11 cellular contexts compared by ENCODE assay signal in genomic region chr9:125119643-125120286, GRCh38. TPM values are rescaled to one million over a fixed set of nuclear protein-coding genes. Genes with fewer than 3 reads are reported as not detected.
DNase-seq lines count a peak whose midpoint lies in the region; ATAC-seq and TF ChIP-seq lines count a peak whose summit lies in the region.
"Had no signal": no experiment of that assay in that cellular context is flagged by ENCODE, and none has a peak within 500 bp of the region (broad histone marks: within the 10 kb centered on the region; RNA-seq: fewer than 3 reads in every experiment).

No MANE protein-coding gene starts in this region.

- H3K79me2 ChIP-seq in fibroblast of lung (ENCODE audit: control insufficient read depth, insufficient read depth, low read length) (peaks cover 2% of the 10 kb centered on the region), smooth muscle cell (ENCODE audit: low read depth) (peaks cover 9% of the 10 kb centered on the region)

- H3K4me2 ChIP-seq in fibroblast of lung (ENCODE audit: extremely low read depth, insufficient read depth, low read length): peak overlapping the region; percentile 44
- H3K4me2 ChIP-seq in smooth muscle cell: peak overlapping the region; percentile 55

- H3K9me3 Mint-ChIP-seq in activated naive CD4-positive, alpha-beta T cell treated with anti-CD3 and anti-CD28 coated beads, Interleukin-2, amount 50 U/mL, for 72 hours: no peaks in the 10 kb centered on the region
- H3K9me3 Mint-ChIP-seq in activated CD8-positive, alpha-beta T cell treated with anti-CD3 and anti-CD28 coated beads, Interleukin-2, amount 10 ng/mL, durations not matched to agents 7 days and 5 days (ENCODE audit: insufficient read depth): no peaks in the 10 kb centered on the region

- H3K9ac ChIP-seq in fibroblast of lung (ENCODE audit: insufficient read depth, low read length): no peak overlapping the region
- H3K9ac ChIP-seq in smooth muscle cell (ENCODE audit: low read depth): no peak overlapping the region

- H3K36me3 Mint-ChIP-seq in activated naive CD4-positive, alpha-beta T cell treated with anti-CD3 and anti-CD28 coated beads, Interleukin-2, amount 50 U/mL, for 72 hours: peaks cover 0 to 17% of the 10 kb centered on the region in 2 donors
- H3K36me3 Mint-ChIP-seq in activated CD8-positive, alpha-beta T cell treated with anti-CD3 and anti-CD28 coated beads, Interleukin-2, amount 10 ng/mL, durations not matched to agents 7 days and 5 days (ENCODE audit: low read depth): peaks cover 19% of the 10 kb centered on the region

- no peak overlapping the region for H3K4me3 Mint-ChIP-seq in activated CD8-positive, alpha-beta T cell treated with anti-CD3 and anti-CD28 coated beads, Interleukin-2, amount 10 ng/mL, durations not matched to agents 7 days and 5 days

- H3K4me3 ChIP-seq in fibroblast of lung (replicated peaks in 1 of 4; ENCODE audit: control extremely low read depth in 1 of 4, insufficient read depth in 1 of 4, low read depth in 3 of 4, low read length in 4 of 4) (no peak overlapping the region), smooth muscle cell (no peak overlapping the region), aorta (ENCODE audit: low read length in 2 of 2) (no peak overlapping the region)
- H3K4me3 ChIP-seq: esophagus squamous epithelium, MG63 had no signal

- H3K27me3 ChIP-seq in fibroblast of lung (ENCODE audit: control insufficient read depth, insufficient read depth, low read length): no peaks in the 10 kb centered on the region
- no peaks in the 10 kb centered on the region for H3K27me3 ChIP-seq in smooth muscle cell (ENCODE audit: low read depth)
- no peaks in the 10 kb centered on the region for H3K27me3 ChIP-seq in aorta (ENCODE audit: control insufficient read depth in 1 of 2, insufficient read depth in 2 of 2, low read length in 1 of 2)
- H3K27me3 ChIP-seq: esophagus squamous epithelium, MG63 had no signal

- TF ChIP-seq CTCF in fibroblast of lung (conservative IDR thresholded peaks at IDR 0.05 in 1 of 2, IDR thresholded peaks at IDR 0.05 in 1 of 2; ENCODE audit: low read depth in 1 of 2, low read length in 2 of 2) (no peak), smooth muscle cell (IDR thresholded peaks at IDR 0.05; ENCODE audit: borderline replicate concordance, insufficient read depth, poor library complexity, severe bottlenecking) (peak; percentile 7)

- H3K4me1 ChIP-seq in fibroblast of lung (ENCODE audit: control insufficient read depth, extremely low read depth, insufficient read depth, low read length) (peaks cover 5% of the 10 kb centered on the region), smooth muscle cell (ENCODE audit: low read depth) (peaks cover 12% of the 10 kb centered on the region), aorta (ENCODE audit: control insufficient read depth in 1 of 2, insufficient read depth in 2 of 2, low read length in 2 of 2) (no peaks in the 10 kb centered on the region)
- H3K4me1 ChIP-seq: esophagus squamous epithelium had no signal

- no peaks in the 10 kb centered on the region for H3F3A ChIP-seq in smooth muscle cell (ENCODE audit: low read depth)

- H3K4me1 Mint-ChIP-seq in activated CD8-positive, alpha-beta T cell treated with anti-CD3 and anti-CD28 coated beads, Interleukin-2, amount 10 ng/mL, durations not matched to agents 7 days and 5 days (ENCODE audit: low read depth): peaks cover 35% of the 10 kb centered on the region

- peak overlapping the region in 1 of 2 donors; percentile 44 for H3K27ac Mint-ChIP-seq in activated naive CD4-positive, alpha-beta T cell treated with anti-CD3 and anti-CD28 coated beads, Interleukin-2, amount 50 U/mL, for 72 hours
- no peak overlapping the region for H3K27ac Mint-ChIP-seq in activated CD8-positive, alpha-beta T cell treated with anti-CD3 and anti-CD28 coated beads, Interleukin-2, amount 10 ng/mL, durations not matched to agents 7 days and 5 days

- H3K27ac ChIP-seq in fibroblast of lung (ENCODE audit: insufficient read depth, low read length) (no peak overlapping the region), smooth muscle cell (ENCODE audit: low read depth) (peak overlapping the region; percentile 7), aorta (ENCODE audit: low read depth in 1 of 2, low read length in 2 of 2) (no peak overlapping the region)
- H3K27ac ChIP-seq: C4-2B, esophagus squamous epithelium had no signal

- H3K27me3 Mint-ChIP-seq in activated CD8-positive, alpha-beta T cell treated with anti-CD3 and anti-CD28 coated beads, Interleukin-2, amount 10 ng/mL, durations not matched to agents 7 days and 5 days (ENCODE audit: low read depth): no peaks in the 10 kb centered on the region

- intact Hi-C loops in aorta (cut with DNase I): no loop called here

- WGBS in smooth muscle cell (ENCODE audit: low lambda C conversion rate): 26% methylated on average over 4 of the region's 4 CpGs
- WGBS in aorta, 2 donors: 69 to 75% methylated on average over 4 of the region's 4 CpGs

- peak; percentile 44 to 68 for ATAC-seq in activated naive CD4-positive, alpha-beta T cell treated with anti-CD3 and anti-CD28 coated beads, Interleukin-2, amount 50 U/mL, for 72 hours
- ATAC-seq in activated CD8-positive, alpha-beta T cell treated with anti-CD3 and anti-CD28 coated beads, Interleukin-2, amount 10 ng/mL, durations not matched to agents 7 days and 5 days: no peak
- no peak for ATAC-seq in aorta (ENCODE audit: low FRiP score)

- H3K9me3 ChIP-seq in fibroblast of lung (ENCODE audit: control insufficient read depth, insufficient read depth, low read depth, low read length): no peaks in the 10 kb centered on the region
- H3K9me3 ChIP-seq in smooth muscle cell (replicated peaks; ENCODE audit: low read depth): no peaks in the 10 kb centered on the region
- H3K9me3 ChIP-seq in aorta (ENCODE audit: control insufficient read depth, low read length): no peaks in the 10 kb centered on the region
- H3K9me3 ChIP-seq: esophagus squamous epithelium, MG63 had no signal

- no peak for DNase-seq in activated naive CD4-positive, alpha-beta T cell treated with anti-CD3 and anti-CD28 coated beads, Interleukin-2, amount 50 U/mL, for 72 hours (ENCODE audit: low spot score in 2 of 2)
- DNase-seq in activated naive CD4-positive, alpha-beta T cell (lab: John Stamatoyannopoulos, UW): no peak
- peak; percentile 40 for DNase-seq in SK-MEL-5 (ENCODE audit: low read depth, low spot score)
- DNase-seq in fibroblast of lung (ENCODE audit: low read depth in 2 of 2): peak; percentile 15 to 25
- no peak for DNase-seq in smooth muscle cell (lab: John Stamatoyannopoulos, UW; ENCODE audit: unreplicated experiment)
- no peak for DNase-seq in RPMI8226
- DNase-seq in activated CD8-positive, alpha-beta T cell treated with anti-CD3 and anti-CD28 coated beads, Interleukin-2, amount 10 ng/mL, durations not matched to agents 7 days and 5 days: no peak
- no peak for DNase-seq in aorta
- DNase-seq: esophagus squamous epithelium, MG63 had no signal

- CTCF ChIA-PET in activated CD8-positive, alpha-beta T cell treated with anti-CD3 and anti-CD28 coated beads, Interleukin-2, amount 10 ng/mL, durations not matched to agents 7 days and 5 days (lab: Charles Lee): interaction anchor here (0.7 to 0.9 kb wide), 3 partner anchors 8 to 27 kb away, joined by 3 to 7 read pairs (median 3); partner anchors contain the start of gene SCAI

- H3K36me3 ChIP-seq in fibroblast of lung (ENCODE audit: control insufficient read depth, insufficient read depth, low read length): no peaks in the 10 kb centered on the region
- no peaks in the 10 kb centered on the region for H3K36me3 ChIP-seq in smooth muscle cell (ENCODE audit: low read depth)
- H3K36me3 ChIP-seq in aorta (ENCODE audit: control insufficient read depth in 1 of 2, insufficient read depth in 2 of 2, low read length in 1 of 2): no peaks in the 10 kb centered on the region
- H3K36me3 ChIP-seq: esophagus squamous epithelium had no signal

- in situ Hi-C loops in SK-MEL-5 (cut with HindIII; ENCODE audit: low pct_unique_long_range_greater_than_20kb, low sequenced_read_pairs): no loop called here

- POLR2A ChIA-PET in activated CD8-positive, alpha-beta T cell treated with anti-CD3 and anti-CD28 coated beads, Interleukin-2, amount 10 ng/mL, durations not matched to agents 7 days and 5 days (lab: Charles Lee): no interaction called here

- no peaks in the 10 kb centered on the region for H4K20me1 ChIP-seq in fibroblast of lung (ENCODE audit: control insufficient read depth, extremely low read depth, insufficient read depth, low read length)
- peaks cover 10% of the 10 kb centered on the region for H4K20me1 ChIP-seq in smooth muscle cell (ENCODE audit: low read depth)

- H2AFZ ChIP-seq in fibroblast of lung (ENCODE audit: low read length): no peak overlapping the region
- no peak overlapping the region for H2AFZ ChIP-seq in smooth muscle cell (ENCODE audit: low read depth)

RNA-seq across cellular contexts. Expression of gene SCAI, which starts 23.6 kb away (rescaled TPM):
- total RNA-seq in activated naive CD4-positive, alpha-beta T cell treated with anti-CD3 and anti-CD28 coated beads, Interleukin-2, amount 50 U/mL, for 72 hours: 10 to 100 TPM; 17.9 to 18.0 TPM
- 4.1 and 7.2 TPM in 2 replicates for total RNA-seq in SK-MEL-5 (2014; rRNA removed; shearing (Covaris generic))
- 1.7 and 3.0 TPM in 2 replicates for polyA plus RNA-seq in SK-MEL-5 (2015; cell fraction: cytosol; rRNA removed)
- 5.6 and 10.6 TPM in 2 replicates for polyA plus RNA-seq in SK-MEL-5 (2015; cell fraction: nucleus; rRNA removed)
- total RNA-seq in fibroblast of lung (6.9 and 9.7 TPM in 2 replicates), smooth muscle cell (8.4 and 16.6 TPM in 2 replicates), aorta (10 to 100 TPM in 1 of 2 donors, 1 to 10 TPM in 1; 7.9 to 13.9 TPM)
- polyA plus RNA-seq in fibroblast of lung (5.4 and 5.8 TPM in 2 replicates), smooth muscle cell (0.81 and 1.9 TPM in 2 replicates), aorta (1 to 10 TPM in 1 of 2 donors, under 1 TPM in 1; 0.50 to 3.1 TPM)
- polyA plus RNA-seq in fibroblast of lung (2012): 2.6 and 3.5 TPM in 2 replicates
- polyA minus RNA-seq in fibroblast of lung (ENCODE audit: low replicate concordance): 1.0 and 3.6 TPM in 2 replicates
- total RNA-seq in activated CD8-positive, alpha-beta T cell treated with anti-CD3 and anti-CD28 coated beads, Interleukin-2, amount 10 ng/mL, durations not matched to agents 7 days and 5 days: 10 to 100 TPM; 10.7 to 10.8 TPM

Comparison
In these comparisons a context has a peak if more than half of its experiments do, and no peak if none do; other contexts are left out.
1. ATAC-seq: peak in activated naive CD4-positive, alpha-beta T cell treated with anti-CD3 and anti-CD28 coated beads, Interleukin-2, amount 50 U/mL, for 72 hours (2 of 2); none in activated CD8-positive, alpha-beta T cell treated with anti-CD3 and anti-CD28 coated beads, Interleukin-2, amount 10 ng/mL, durations not matched to agents 7 days and 5 days (single experiment) and aorta (single experiment).
2. DNase-seq: peak in SK-MEL-5 (single experiment) and fibroblast of lung (2 of 2); none in activated naive CD4-positive, alpha-beta T cell treated with anti-CD3 and anti-CD28 coated beads, Interleukin-2, amount 50 U/mL, for 72 hours (0 of 2), activated naive CD4-positive, alpha-beta T cell (0 of 4), smooth muscle cell (single experiment), RPMI8226 (single experiment), activated CD8-positive, alpha-beta T cell treated with anti-CD3 and anti-CD28 coated beads, Interleukin-2, amount 10 ng/mL, durations not matched to agents 7 days and 5 days (single experiment) and aorta (0 of 2).